Comparison of ENCODE assay signal across 8 cellular contexts in the genomic region with DNA sequence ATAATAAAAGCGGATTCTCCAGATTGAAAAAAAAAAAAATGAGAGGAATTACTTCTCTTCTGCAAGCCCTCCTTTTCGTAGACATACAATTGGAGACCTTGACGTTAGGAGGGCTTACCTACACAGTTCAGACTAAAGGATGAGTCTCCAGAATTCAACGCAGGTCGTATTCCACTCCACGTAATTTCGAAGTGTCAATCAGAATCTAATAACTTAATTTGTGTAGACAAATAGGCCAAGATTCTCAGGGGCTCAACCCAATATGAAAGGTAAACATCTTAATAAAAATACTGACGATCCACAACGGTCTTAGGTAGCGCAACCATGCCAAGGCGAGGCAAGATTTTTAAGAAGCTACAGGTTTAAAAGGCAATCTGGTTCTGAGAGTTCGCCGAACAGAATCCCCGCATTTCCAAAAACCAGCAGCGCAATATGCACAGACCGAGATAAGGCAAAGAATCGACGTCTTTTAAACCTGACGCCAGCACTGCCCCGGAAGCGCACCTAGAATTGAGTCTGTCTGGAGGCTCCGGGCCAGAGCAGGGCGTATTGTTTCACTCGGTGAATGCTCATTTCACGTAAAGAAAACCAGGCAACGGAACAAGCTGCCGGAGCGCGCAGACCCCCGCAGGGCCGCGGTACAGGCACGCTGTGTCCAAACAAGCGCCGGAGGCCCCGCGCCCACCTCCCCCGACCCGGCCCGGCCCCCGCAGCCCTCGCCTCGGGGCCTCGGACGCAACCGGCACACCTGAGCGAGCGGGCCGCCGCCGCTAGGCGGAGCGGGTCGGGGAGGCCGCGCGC. TPM values are rescaled to one million over a fixed set of nuclear protein-coding genes. Genes with fewer than 3 reads are reported as not detected.
A peak's percentile ranks its signal among the peaks of the same experiment; 100 is the strongest.
DNase-seq lines count a peak whose midpoint lies in the region; ATAC-seq and TF ChIP-seq lines count a peak whose summit lies in the region.

No MANE protein-coding gene starts in this region.

- TF ChIP-seq POLR2A in adrenal gland (IDR thresholded peaks at IDR 0.05) (no peak), sigmoid colon (IDR thresholded peaks at IDR 0.05) (no peak)

- H3K36me3 ChIP-seq in adrenal gland (replicated peaks in 1 of 2) (no peaks in the 10 kb centered on the region), sigmoid colon (no peaks in the 10 kb centered on the region)

- H3K9me3 ChIP-seq in adrenal gland (replicated peaks in 1 of 3), result no peaks in the 10 kb centered on the region
- H3K9me3 ChIP-seq in sigmoid colon, result no peaks in the 10 kb centered on the region

- H3K27ac ChIP-seq in adrenal gland (peak overlapping the region; percentile 76 to 98 (median 92)), sigmoid colon (peak overlapping the region; percentile 90 to 95 (median 94))

- peaks cover 35% of the 10 kb centered on the region for H3K4me1 Mint-ChIP-seq in CD14-positive monocyte

- 1 to 3% (median 2%) methylated on average over 31 to 57 of the region's 57 CpGs for WGBS in adrenal gland, 4 donors
- WGBS in sigmoid colon, 2 donors, result 1 to 2% methylated on average over 57 of the region's 57 CpGs

- peak overlapping the region; percentile 87 to 96 (median 93) for H3K27ac Mint-ChIP-seq in CD14-positive monocyte

- no peaks in the 10 kb centered on the region for H3K27me3 ChIP-seq in adrenal gland
- H3K27me3 ChIP-seq in sigmoid colon, result no peaks in the 10 kb centered on the region

- H3K4me3 ChIP-seq in adrenal gland, result peak overlapping the region in 3 of 4 donors; percentile 73 to 98 (median 81)
- H3K4me3 ChIP-seq in sigmoid colon, result peak overlapping the region; percentile 83 to 99 (median 86)

- H3K4me1 ChIP-seq in adrenal gland (replicated peaks in 1 of 2), result peaks cover 4 to 15% of the 10 kb centered on the region in 2 donors
- peaks cover 0 to 32% (median 22%) of the 10 kb centered on the region in 4 donors for H3K4me1 ChIP-seq in sigmoid colon

- peak overlapping the region; percentile 83 to 91 for H3K4me3 Mint-ChIP-seq in CD14-positive monocyte

- DNase-seq in CD14-positive monocyte (ENCODE audit: low spot score), result no peak
- DNase-seq in NOMO-1 treated with dmso at 0.1 percent for 144 hours (lab: John Stamatoyannopoulos, UW; ENCODE audit: unreplicated experiment), result peak; percentile 28
- DNase-seq in adrenal gland, result peak in 6 of 7 donors; percentile 52 to 77 (median 64)
- DNase-seq in hepatic stellate cell (ENCODE audit: low spot score), result peak; percentile 27
- no peak for DNase-seq in sigmoid colon
- no peak for DNase-seq in globus pallidus (ENCODE audit: low spot score)

- H3K36me3 Mint-ChIP-seq in CD14-positive monocyte, result peaks cover 2 to 5% of the 10 kb centered on the region in 2 donors

- peaks cover 0 to 6% (median 0%) of the 10 kb centered on the region in 3 donors for H3K27me3 Mint-ChIP-seq in CD14-positive monocyte (ENCODE audit: low read depth in 3 of 3)

- intact Hi-C loops in CD14-positive monocyte (cut with micrococcal nuclease) (loop anchor here in 1 of 2 donors (2.0 to 5.0 kb wide), 2 partner anchors 17 to 34 kb away; no protein-coding TSS in a partner anchor), adrenal gland (cut with DNase I) (no loop called here), sigmoid colon (cut with DNase I) (loop anchor here (2.0 to 5.0 kb wide), 3 partner anchors 29 to 191 kb away; a partner anchor contains a TSS)

- TF ChIP-seq EP300 in sigmoid colon (IDR thresholded peaks at IDR 0.05), result no peak

- TF ChIP-seq CTCF in CD14-positive monocyte (IDR thresholded peaks at IDR 0.05) (no peak), adrenal gland (IDR thresholded peaks at IDR 0.05) (peak in 2 of 6 experiments; percentile 53 to 63), sigmoid colon (IDR thresholded peaks at IDR 0.05) (peak in 1 of 4 experiments; percentile 39)

- H3K9me3 Mint-ChIP-seq in CD14-positive monocyte, result peaks cover 0 to 1% (median 0%) of the 10 kb centered on the region in 7 donors

- peak; percentile 11 for ATAC-seq in GM18861 (IDR thresholded peaks at IDR 0.05; ENCODE audit: unreplicated experiment)
- peak; percentile 19 for ATAC-seq in HG03060 (IDR thresholded peaks at IDR 0.05; ENCODE audit: low read depth, unreplicated experiment)

RNA-seq across cellular contexts. Expression of a gene that starts 0.6 kb away (rescaled TPM):
- polyA plus RNA-seq in CD14-positive monocyte (10 to 100 TPM; 26.4 to 28.0 TPM), adrenal gland (10 to 100 TPM; 61.5 to 71.5 (median 65.3) TPM), sigmoid colon (10 to 100 TPM; 13.6 to 48.7 (median 23.4) TPM)
- total RNA-seq in adrenal gland (100 to 1,000 TPM in 2 of 8 donors, 10 to 100 TPM in 6; 69.0 to 132 (median 88.4) TPM), sigmoid colon (10 to 100 TPM; 69.3 to 83.6 (median 79.3) TPM)

RNA-seq across cellular contexts. Expression of a gene that starts 28.9 kb away (rescaled TPM):
- polyA plus RNA-seq in CD14-positive monocyte (1 to 10 TPM; 7.3 to 8.0 TPM), adrenal gland (10 to 100 TPM; 18.8 to 33.5 (median 28.6) TPM), sigmoid colon (1 to 10 TPM; 5.3 to 7.9 (median 6.6) TPM)
- total RNA-seq in adrenal gland (10 to 100 TPM; 19.0 to 54.0 (median 31.8) TPM), sigmoid colon (10 to 100 TPM; 11.4 to 27.8 (median 18.4) TPM)

RNA-seq across cellular contexts. Expression of a gene that starts 29.0 kb away (rescaled TPM):
- polyA plus RNA-seq in CD14-positive monocyte (under 1 TPM in 1 of 2 donors, not detected in 1; 0.23 TPM), adrenal gland (10 to 100 TPM in 2 of 3 donors, 1 to 10 TPM in 1; 5.3 to 17.9 (median 10.4) TPM), sigmoid colon (under 1 TPM in 1 of 3 donors, not detected in 2; 0.15 TPM)
- total RNA-seq in adrenal gland (1 to 10 TPM in 6 of 8 donors, under 1 TPM in 2; 0.67 to 2.5 (median 2.2) TPM), sigmoid colon (under 1 TPM in 1 of 4 donors, not detected in 3; 0.36 TPM)

Comparison
In these comparisons a context has a peak if more than half of its experiments do, and no peak if none do; other contexts are left out.
1. DNase-seq: peak in NOMO-1 treated with dmso at 0.1 percent for 144 hours (single experiment), adrenal gland (6 of 7) and hepatic stellate cell (single experiment); none in CD14-positive monocyte (single experiment), sigmoid colon (single experiment) and globus pallidus (single experiment).
2. RNA of a gene that starts 29.0 kb away (polyA plus RNA-seq): 5.3 to 17.9 TPM in adrenal gland; 0.23 TPM in CD14-positive monocyte and 0.15 TPM in sigmoid colon; every median in the first group is over 4 times any median in the second.